16 cellular contexts compared by ENCODE assay signal in the genomic region with DNA sequence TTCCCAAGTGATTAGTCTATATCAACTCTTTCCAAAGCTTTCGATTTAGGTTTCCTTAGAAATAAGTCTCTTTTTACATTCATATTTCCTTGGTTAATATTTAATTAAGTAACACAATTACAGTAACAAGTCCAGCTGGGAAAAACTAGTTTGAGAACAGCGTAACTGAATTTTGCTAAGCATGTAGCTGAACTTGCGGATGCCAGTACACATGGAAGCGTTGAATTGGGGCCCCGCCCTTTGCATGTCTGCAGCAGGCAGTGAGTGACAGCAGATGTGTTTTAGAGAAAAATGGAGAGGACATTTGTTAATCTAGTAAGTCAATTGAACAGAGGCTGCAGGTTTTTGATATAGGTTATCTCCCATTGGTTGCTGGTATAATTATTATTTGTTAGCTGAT.
DNase-seq lines count a peak whose midpoint lies in the region; FAIRE-seq and TF ChIP-seq lines count a peak whose summit lies in the region.
"Had no signal": no experiment of that assay in that cellular context is flagged by ENCODE, and none has a peak within 500 bp of the region (broad histone marks: within the 10 kb centered on the region; RNA-seq: fewer than 3 reads in every experiment).

No MANE protein-coding gene starts in this region.

- H3K4me1 ChIP-seq in ascending aorta, result no peaks in the 10 kb centered on the region

- TF ChIP-seq CTCF in ascending aorta (IDR thresholded peaks at IDR 0.05), result no peak

- no peaks in the 10 kb centered on the region for H3K36me3 Mint-ChIP-seq in activated naive CD4-positive, alpha-beta T cell treated with anti-CD3 and anti-CD28 coated beads, Interleukin-2, amount 10 ng/mL, durations not matched to agents 7 days and 5 days

- DNase-seq in GM19239 (ENCODE audit: insufficient read length, low spot score), result no peak
- peak; percentile 34 for DNase-seq in OCI-M1 (lab: John Stamatoyannopoulos, UW)
- DNase-seq in erythroblast (lab: John Stamatoyannopoulos, UW), result peak; percentile 3 to 12
- DNase-seq in renal cortical epithelial cell (ENCODE audit: low read depth), result peak; percentile 5
- DNase-seq in activated naive CD4-positive, alpha-beta T cell treated with anti-CD3 and anti-CD28 coated beads, Interleukin-2, amount 10 ng/mL, durations not matched to agents 7 days and 5 days, result no peak
- DNase-seq in H4 (ENCODE audit: low spot score), result no peak
- DNase-seq in activated CD4-positive, CD25-positive, alpha-beta regulatory T cell treated with anti-CD3 and anti-CD28 coated beads, Interleukin-2, amount 50 U/mL, for 72 hours, result no peak
- no peak for DNase-seq in ascending aorta (ENCODE audit: low spot score in 2 of 2)
- DNase-seq: C1 segment of cervical spinal cord; Calu3; CD4-positive, alpha-beta T cell; DMS 273 treated with DMSO at 0.1 percent for 48 hours; H9; IMR-90 had no signal

- no peaks in the 10 kb centered on the region for H3K27me3 ChIP-seq in ascending aorta

- FAIRE-seq in GM19239 (lab: Jason Lieb, UNC), result peak; percentile 14

- TF ChIP-seq POLR2A in erythroblast (IDR thresholded peaks at IDR 0.05; ENCODE audit: low read length), result no peak

- intact Hi-C loops in ascending aorta (cut with DNase I), result no loop called here

- H3K4me3 Mint-ChIP-seq in activated naive CD4-positive, alpha-beta T cell treated with anti-CD3 and anti-CD28 coated beads, Interleukin-2, amount 10 ng/mL, durations not matched to agents 7 days and 5 days, result no peak overlapping the region
- H3K4me3 Mint-ChIP-seq: CD4-positive, alpha-beta T cell; GM23338; H9 had no signal

- no peak overlapping the region for H3K27ac ChIP-seq in ascending aorta
- H3K27ac ChIP-seq: A549 had no signal

- no peaks in the 10 kb centered on the region for H3K9me3 Mint-ChIP-seq in activated naive CD4-positive, alpha-beta T cell treated with anti-CD3 and anti-CD28 coated beads, Interleukin-2, amount 10 ng/mL, durations not matched to agents 7 days and 5 days
- H3K9me3 Mint-ChIP-seq: CD4-positive, alpha-beta T cell; GM23338; H9 had no signal

- CTCF ChIA-PET in activated naive CD4-positive, alpha-beta T cell treated with anti-CD3 and anti-CD28 coated beads, Interleukin-2, amount 10 ng/mL, durations not matched to agents 7 days and 5 days (lab: Charles Lee), result interaction anchor here (0.9 kb wide), 1 partner anchor 19 kb away, joined by 3 read pairs; no protein-coding TSS in a partner anchor

- no peaks in the 10 kb centered on the region for H3K9me3 ChIP-seq in ascending aorta
- H3K9me3 ChIP-seq: A549 had no signal

- H3K27me3 Mint-ChIP-seq in activated naive CD4-positive, alpha-beta T cell treated with anti-CD3 and anti-CD28 coated beads, Interleukin-2, amount 10 ng/mL, durations not matched to agents 7 days and 5 days, result no peaks in the 10 kb centered on the region
- H3K27me3 Mint-ChIP-seq: CD4-positive, alpha-beta T cell had no signal

- no peak overlapping the region for H3K27ac Mint-ChIP-seq in activated naive CD4-positive, alpha-beta T cell treated with anti-CD3 and anti-CD28 coated beads, Interleukin-2, amount 10 ng/mL, durations not matched to agents 7 days and 5 days
- H3K27ac Mint-ChIP-seq: CD4-positive, alpha-beta T cell; GM23338; H9 had no signal

- H3K4me1 Mint-ChIP-seq in activated naive CD4-positive, alpha-beta T cell treated with anti-CD3 and anti-CD28 coated beads, Interleukin-2, amount 10 ng/mL, durations not matched to agents 7 days and 5 days, result peaks cover 8% of the 10 kb centered on the region

- no peaks in the 10 kb centered on the region for H3K36me3 ChIP-seq in ascending aorta

- H3K4me3 ChIP-seq in ascending aorta, result no peak overlapping the region
- H3K4me3 ChIP-seq: A549, GM23338 had no signal

Comparison
In these comparisons a context has a peak if more than half of its experiments do, and no peak if none do; other contexts are left out.
1. DNase-seq: peak in OCI-M1 (single experiment), erythroblast (2 of 2) and renal cortical epithelial cell (single experiment); none in GM19239 (single experiment), activated naive CD4-positive, alpha-beta T cell treated with anti-CD3 and anti-CD28 coated beads, Interleukin-2, amount 10 ng/mL, durations not matched to agents 7 days and 5 days (single experiment), H4 (single experiment), activated CD4-positive, CD25-positive, alpha-beta regulatory T cell treated with anti-CD3 and anti-CD28 coated beads, Interleukin-2, amount 50 U/mL, for 72 hours (single experiment) and ascending aorta (0 of 2).